In the genomic region with DNA sequence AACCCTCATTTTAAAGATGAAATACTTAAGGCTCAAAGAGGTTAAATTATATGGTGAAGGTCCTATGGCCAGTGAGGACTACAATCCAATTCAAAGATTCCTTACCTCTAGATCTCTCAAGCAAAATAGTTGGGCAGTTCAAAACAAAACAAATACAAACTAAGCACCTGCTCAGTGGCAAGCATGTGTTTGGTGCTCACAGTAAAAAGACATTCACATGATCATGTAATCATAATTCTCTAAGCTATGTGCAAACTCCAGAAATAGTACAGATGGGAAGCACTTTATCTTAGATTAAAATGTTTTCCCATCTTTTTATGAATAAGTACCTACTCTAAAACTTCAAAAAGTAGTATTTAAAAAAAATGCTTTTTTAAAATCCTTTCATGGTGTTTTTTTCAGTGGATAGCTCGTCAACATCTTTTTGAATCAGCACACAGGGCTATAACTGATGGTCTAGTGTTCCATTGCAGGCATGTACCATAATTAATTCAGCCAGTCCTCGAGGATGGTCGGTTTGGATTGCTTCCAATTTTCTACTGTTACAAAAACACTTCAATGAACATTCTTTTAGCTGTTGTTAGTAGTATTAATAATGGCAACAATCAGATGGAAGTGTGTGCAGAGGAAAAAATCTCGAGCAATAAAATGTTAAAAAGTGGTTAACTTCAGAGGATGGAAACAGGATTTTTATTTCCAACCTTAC, we compare ENCODE assay signal across 21 cellular contexts. TPM values are rescaled to one million over a fixed set of nuclear protein-coding genes. Genes with fewer than 3 reads are reported as not detected.
DNase-seq lines count a peak whose midpoint lies in the region; ATAC-seq and TF ChIP-seq lines count a peak whose summit lies in the region.
"Had no signal": no experiment of that assay in that cellular context is flagged by ENCODE, and none has a peak within 500 bp of the region (broad histone marks: within the 10 kb centered on the region; RNA-seq: fewer than 3 reads in every experiment).

No MANE protein-coding gene starts in this region.

- H3K36me3 ChIP-seq in PC-3 (ENCODE audit: low read depth, low read length), result no peaks in the 10 kb centered on the region; the same call in 1 of the 2 replicates
- H3K36me3 ChIP-seq in CD4-positive, alpha-beta memory T cell (ENCODE audit: insufficient read depth, low read length), result no peaks in the 10 kb centered on the region
- H3K36me3 ChIP-seq: right atrium auricular region, thyroid gland, WERI-Rb-1 had no signal

- BruUV-seq in PC-3 (replicated peaks; lab: Mats Ljungman, UMichigan), result TSS peak; percentile 15

- no peaks in the 10 kb centered on the region for H3F3A ChIP-seq in PC-3 (ENCODE audit: low read length, unreplicated experiment)

- H3K27ac ChIP-seq in PC-3 (ENCODE audit: low read length), result no peak overlapping the region
- H3K27ac ChIP-seq in CD4-positive, alpha-beta memory T cell (ENCODE audit: low read depth, low read length), result no peak overlapping the region
- H3K27ac ChIP-seq: left lung, right atrium auricular region, thyroid gland, WERI-Rb-1 had no signal

- CTCF ChIA-PET in PC-3 (lab: Charles Lee), result interaction anchor here (0.6 kb wide), 1 partner anchor 311 kb away, joined by 5 read pairs; no protein-coding TSS in a partner anchor
- CTCF ChIA-PET in CD4-positive, alpha-beta memory T cell (lab: Charles Lee; ENCODE audit: partially characterized antibody), result no interaction called here

- no peak overlapping the region for H3K9ac ChIP-seq in PC-3 (ENCODE audit: low read length)

- H3K27ac Mint-ChIP-seq in CD4-positive, alpha-beta memory T cell, result no peak overlapping the region
- H3K27ac Mint-ChIP-seq: activated naive CD4-positive, alpha-beta T cell treated with anti-CD3 and anti-CD28 coated beads, Interleukin-2, amount 50 U/mL, for 24 hours; B cell; stimulated activated memory B cell treated with anti-CD40 and anti-IgM and Interleukin-4, amounts not matched to agents 10 μg/mL and 1 μg/mL and 100 μg/mL, for 72 hours had no signal

- H3K4me3 Mint-ChIP-seq in CD4-positive, alpha-beta memory T cell, result no peak overlapping the region
- H3K4me3 Mint-ChIP-seq: activated naive CD4-positive, alpha-beta T cell treated with anti-CD3 and anti-CD28 coated beads, Interleukin-2, amount 50 U/mL, for 24 hours; B cell; stimulated activated memory B cell treated with anti-CD40 and anti-IgM and Interleukin-4, amounts not matched to agents 10 μg/mL and 1 μg/mL and 100 μg/mL, for 72 hours had no signal

- H3K27me3 ChIP-seq in PC-3 (ENCODE audit: low read length), result no peaks in the 10 kb centered on the region
- H3K27me3 ChIP-seq in CD4-positive, alpha-beta memory T cell (ENCODE audit: insufficient read depth, low read length), result no peaks in the 10 kb centered on the region
- H3K27me3 ChIP-seq: left lung, right atrium auricular region, thyroid gland had no signal

- peaks cover 0 to 12% (median 4%) of the 10 kb centered on the region in 4 donors for H3K4me1 Mint-ChIP-seq in CD4-positive, alpha-beta memory T cell
- H3K4me1 Mint-ChIP-seq: B cell; stimulated activated memory B cell treated with anti-CD40 and anti-IgM and Interleukin-4, amounts not matched to agents 10 μg/mL and 1 μg/mL and 100 μg/mL, for 72 hours had no signal

- no peaks in the 10 kb centered on the region for H4K20me1 ChIP-seq in PC-3 (ENCODE audit: low read length)

- H3K4me2 ChIP-seq in PC-3 (ENCODE audit: low read length), result no peak overlapping the region

- H3K9me3 Mint-ChIP-seq in CD4-positive, alpha-beta memory T cell, result peaks cover 0 to 4% (median 2%) of the 10 kb centered on the region in 8 donors
- H3K9me3 Mint-ChIP-seq: activated naive CD4-positive, alpha-beta T cell treated with anti-CD3 and anti-CD28 coated beads, Interleukin-2, amount 50 U/mL, for 24 hours had no signal

- H3K4me1 ChIP-seq in PC-3 (ENCODE audit: insufficient read depth, low read length), result no peaks in the 10 kb centered on the region
- no peaks in the 10 kb centered on the region for H3K4me1 ChIP-seq in CD4-positive, alpha-beta memory T cell (ENCODE audit: insufficient read depth, low read length)
- H3K4me1 ChIP-seq: left lung, thyroid gland had no signal

- intact Hi-C loops in PC-3 (cut with micrococcal nuclease), result no loop called here
- intact Hi-C loops in CD4-positive, alpha-beta memory T cell (cut with micrococcal nuclease), result no loop called here
- intact Hi-C loops in posterior cingulate gyrus (cut with DNase I), result no loop called here

- peaks cover 28 to 31% of the 10 kb centered on the region in 2 donors for H3K36me3 Mint-ChIP-seq in CD4-positive, alpha-beta memory T cell

- no peak for TF ChIP-seq CTCF in PC-3 (conservative IDR thresholded peaks at IDR 0.05; ENCODE audit: low read depth, low read length)

- H3K27me3 Mint-ChIP-seq in CD4-positive, alpha-beta memory T cell, result no peaks in the 10 kb centered on the region
- H3K27me3 Mint-ChIP-seq: activated naive CD4-positive, alpha-beta T cell treated with anti-CD3 and anti-CD28 coated beads, Interleukin-2, amount 50 U/mL, for 24 hours; B cell; stimulated activated memory B cell treated with anti-CD40 and anti-IgM and Interleukin-4, amounts not matched to agents 10 μg/mL and 1 μg/mL and 100 μg/mL, for 72 hours had no signal

- no peak for ATAC-seq in PC-3
- ATAC-seq: left lung; mucosa of descending colon; stimulated activated memory B cell treated with anti-CD40 and anti-IgM and Interleukin-4, amounts not matched to agents 10 μg/mL and 1 μg/mL and 100 μg/mL, for 72 hours had no signal

- H3K9me3 ChIP-seq in PC-3 (ENCODE audit: low read length), result no peaks in the 10 kb centered on the region
- no peaks in the 10 kb centered on the region for H3K9me3 ChIP-seq in CD4-positive, alpha-beta memory T cell (ENCODE audit: control insufficient read depth in 1 of 2, low read length in 2 of 2)
- H3K9me3 ChIP-seq: left lung, mucosa of descending colon, right atrium auricular region, thyroid gland had no signal

- POLR2A ChIA-PET in PC-3 (lab: Charles Lee; ENCODE audit: unreplicated experiment), result no interaction called here
- POLR2A ChIA-PET in CD4-positive, alpha-beta memory T cell (lab: Charles Lee; ENCODE audit: partially characterized antibody), result no interaction called here

- no peak overlapping the region for H2AFZ ChIP-seq in PC-3 (ENCODE audit: low read length)

- peak; percentile 74 for DNase-seq in DMS79 (lab: John Stamatoyannopoulos, UW)
- DNase-seq in NCI-H128 (lab: John Stamatoyannopoulos, UW; ENCODE audit: unreplicated experiment), result peak; percentile 58
- DNase-seq in PC-3, result no peak
- DNase-seq in foreskin melanocyte, result peak; percentile 73
- no peak for DNase-seq in CD4-positive, alpha-beta memory T cell
- no peak for DNase-seq in posterior cingulate gyrus
- DNase-seq in D341Med (ENCODE audit: low spot score), result no peak
- no peak for DNase-seq in activated CD4-positive, alpha-beta T cell treated with anti-CD3 and anti-CD28 coated beads, Interleukin-2, amount 50 U/mL, for 48 hours
- DNase-seq: activated CD4-positive, alpha-beta T cell treated with anti-CD3 and anti-CD28 coated beads, Interleukin-2, amount 50 U/mL, for 4 hours; activated T-cell treated with anti-CD3 and anti-CD28 coated beads, Interleukin-2, amount 50 U/mL, for 1 hour; erythroblast; left lung; mucosa of descending colon; NCI-H187; stimulated activated CD4-positive, alpha-beta T cell treated with anti-CD3 and anti-CD28 coated beads, Interleukin-15, amount 100 ng/mL, for 24 hours; thyroid gland; WERI-Rb-1 had no signal

- H3K4me3 ChIP-seq in PC-3 (ENCODE audit: low read length), result no peak overlapping the region
- H3K4me3 ChIP-seq in CD4-positive, alpha-beta memory T cell (ENCODE audit: low read length in 2 of 2), result no peak overlapping the region
- H3K4me3 ChIP-seq: left lung, mucosa of descending colon, right atrium auricular region, thyroid gland had no signal

- H3K79me2 ChIP-seq in PC-3 (ENCODE audit: low read length), result no peaks in the 10 kb centered on the region

- H3K9me2 ChIP-seq in PC-3 (replicated peaks; ENCODE audit: low read length), result no peaks in the 10 kb centered on the region

RNA-seq across cellular contexts. Expression of gene CHCHD3, which starts 58.4 kb away (rescaled TPM):
- 139 and 149 TPM in 2 replicates for total RNA-seq in PC-3 (2014; rRNA removed)
- 10 to 100 TPM; 25.2 to 25.7 TPM for total RNA-seq in CD4-positive, alpha-beta memory T cell
- 10 to 100 TPM; 45.5 to 77.3 TPM for polyA plus RNA-seq in CD4-positive, alpha-beta memory T cell

Comparison
In these comparisons a context has a peak if more than half of its experiments do, and no peak if none do; other contexts are left out.
1. DNase-seq: peak in DMS79 (single experiment), NCI-H128 (single experiment) and foreskin melanocyte (single experiment); none in PC-3 (single experiment), CD4-positive, alpha-beta memory T cell (0 of 5), posterior cingulate gyrus (0 of 10), D341Med (single experiment) and activated CD4-positive, alpha-beta T cell treated with anti-CD3 and anti-CD28 coated beads, Interleukin-2, amount 50 U/mL, for 48 hours (0 of 2).